Comparison of ENCODE assay signal across 1 cellular context in the genomic region with DNA sequence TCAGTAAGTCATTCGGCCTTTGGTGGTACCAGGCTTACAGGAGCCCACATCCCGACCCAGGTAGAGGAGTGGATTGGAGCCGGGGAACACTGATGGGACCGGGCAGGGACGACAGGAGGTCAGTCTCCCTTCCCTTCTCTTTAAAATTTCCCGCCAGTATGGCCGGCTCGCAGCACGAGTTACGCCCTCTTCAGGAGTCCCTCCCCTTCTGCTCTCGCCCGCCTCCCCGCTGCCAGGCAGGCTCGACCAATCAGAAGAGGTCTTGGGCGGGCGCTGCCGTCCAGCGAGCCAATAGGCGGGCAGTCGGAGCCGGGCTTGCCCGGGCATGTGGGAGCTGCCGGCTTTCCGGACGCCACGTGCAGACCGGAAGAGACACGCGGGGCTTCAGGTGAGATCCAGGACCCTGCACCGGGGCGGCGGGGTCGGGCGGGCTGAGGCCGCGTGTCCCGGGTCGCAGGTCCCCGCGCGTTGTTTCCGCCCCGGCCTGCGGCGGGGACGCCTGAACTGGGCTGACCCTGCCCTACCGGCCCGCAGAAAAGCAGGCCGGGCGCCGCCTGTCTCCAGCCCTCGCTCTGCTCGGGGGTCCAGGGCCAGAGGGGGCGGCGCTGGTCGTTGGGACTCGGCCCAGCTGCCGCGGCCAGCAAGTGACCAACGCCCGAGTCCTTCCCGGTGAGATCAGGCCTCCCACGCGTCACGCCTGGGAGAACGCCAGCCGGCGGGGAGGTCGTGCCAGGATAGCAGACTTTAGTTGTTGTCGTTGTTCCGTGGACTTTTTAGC.
A peak's percentile ranks its signal among the peaks of the same experiment; 100 is the strongest.
TF ChIP-seq lines count a peak whose summit lies in the region.

A gene with protein sequence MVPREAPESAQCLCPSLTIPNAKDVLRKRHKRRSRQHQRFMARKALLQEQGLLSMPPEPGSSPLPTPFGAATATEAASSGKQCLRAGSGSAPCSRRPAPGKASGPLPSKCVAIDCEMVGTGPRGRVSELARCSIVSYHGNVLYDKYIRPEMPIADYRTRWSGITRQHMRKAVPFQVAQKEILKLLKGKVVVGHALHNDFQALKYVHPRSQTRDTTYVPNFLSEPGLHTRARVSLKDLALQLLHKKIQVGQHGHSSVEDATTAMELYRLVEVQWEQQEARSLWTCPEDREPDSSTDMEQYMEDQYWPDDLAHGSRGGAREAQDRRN (plus strand): TSS at position 346 of the 778 bp plus-strand sequence. CDS start 4,870 bp downstream, outside the sequence.

TF ChIP-seq in K562, 482 proteins besides CTCF, POLR2A, EP300 and RAD21 (continued from another document and continues in another):
- TF ChIP-seq CCNT2 (IDR thresholded peaks at IDR 0.05; ENCODE audit: borderline replicate concordance, extremely low read depth, insufficient read length, low read depth, low read length) (peak; percentile 45), IFI16 (CRISPR knock-in tag; IDR thresholded peaks at IDR 0.05) (no peak), ZNF717 (CRISPR knock-in tag; IDR thresholded peaks at IDR 0.05) (no peak), JUNB (CRISPR knock-in tag; conservative IDR thresholded peaks at IDR 0.05) (no peak), CCAR2 (IDR thresholded peaks at IDR 0.05; ENCODE audit: low read depth, low read length) (no peak), ZNF586 (CRISPR knock-in tag; conservative IDR thresholded peaks at IDR 0.05) (no peak), ESRRA (IDR thresholded peaks at IDR 0.05; ENCODE audit: borderline replicate concordance, low read depth) (no peak), DPF2 (IDR thresholded peaks at IDR 0.05) (no peak; the same call in 1 of the 2 replicates), ZFX (CRISPR knock-in tag; IDR thresholded peaks at IDR 0.05) (peak; percentile 83), CBFA2T2 (conservative IDR thresholded peaks at IDR 0.05) (no peak; the same call in 1 of the 2 replicates), TCF3 (CRISPR knock-in tag; IDR thresholded peaks at IDR 0.05) (no peak), TAF1 (IDR thresholded peaks at IDR 0.05; ENCODE audit: control insufficient read depth, extremely low read depth, insufficient read depth, low read length, severe bottlenecking) (peak; percentile 42), SP2 (IDR thresholded peaks at IDR 0.05; ENCODE audit: extremely low read depth, low read depth, low read length, poor library complexity, severe bottlenecking) (peak; percentile 81), MYNN (IDR thresholded peaks at IDR 0.05) (no peak), MYNN (CRISPR knock-in tag; IDR thresholded peaks at IDR 0.05) (no peak), GATAD2B (IDR thresholded peaks at IDR 0.05; ENCODE audit: borderline replicate concordance) (0 out of 2 replicates have a peak, but pooled peaks have one; percentile 33), ZNF347 (CRISPR knock-in tag; IDR thresholded peaks at IDR 0.05; ENCODE audit: low read depth) (no peak), CBX5 (IDR thresholded peaks at IDR 0.05; ENCODE audit: borderline replicate concordance, low read depth) (no peak), CBX8 (IDR thresholded peaks at IDR 0.05; ENCODE audit: borderline replicate concordance, extremely low read depth, low read depth, low read length, poor library complexity, severe bottlenecking) (no peak), ZNF561 (CRISPR knock-in tag; conservative IDR thresholded peaks at IDR 0.05) (no peak), NRF1 (conservative IDR thresholded peaks at IDR 0.05 in 1 of 2, IDR thresholded peaks at IDR 0.05 in 1 of 2) (peak; percentile 58 to 62), POLR3G (IDR thresholded peaks at IDR 0.05; ENCODE audit: extremely low read depth, insufficient read length, insufficient replicate concordance) (no peak), HNRNPH1 (optimal IDR thresholded peaks at IDR 0.05; ENCODE audit: low read depth, low read length) (no peak), TAF9B (IDR thresholded peaks at IDR 0.05; ENCODE audit: partially characterized antibody) (no peak), RFX7 (CRISPR knock-in tag; IDR thresholded peaks at IDR 0.05) (no peak), JUN (IDR thresholded peaks at IDR 0.05; ENCODE audit: borderline replicate concordance, low read depth, low read length) (peak; percentile 54; the same call in 1 of the 2 replicates), JUN (CRISPR knock-in tag; IDR thresholded peaks at IDR 0.05; ENCODE audit: borderline replicate concordance) (no peak), ARNT (IDR thresholded peaks at IDR 0.05) (no peak), ZNF830 (CRISPR knock-in tag; IDR thresholded peaks at IDR 0.05) (no peak), ZNF551 (CRISPR knock-in tag; IDR thresholded peaks at IDR 0.05) (no peak), NUFIP1 (IDR thresholded peaks at IDR 0.05; ENCODE audit: partially characterized antibody) (no peak), PTTG1 (tag; IDR thresholded peaks at IDR 0.05; ENCODE audit: low read depth) (no peak), TAL1 (IDR thresholded peaks at IDR 0.05) (no peak)
- TF ChIP-seq, protein P1, sequence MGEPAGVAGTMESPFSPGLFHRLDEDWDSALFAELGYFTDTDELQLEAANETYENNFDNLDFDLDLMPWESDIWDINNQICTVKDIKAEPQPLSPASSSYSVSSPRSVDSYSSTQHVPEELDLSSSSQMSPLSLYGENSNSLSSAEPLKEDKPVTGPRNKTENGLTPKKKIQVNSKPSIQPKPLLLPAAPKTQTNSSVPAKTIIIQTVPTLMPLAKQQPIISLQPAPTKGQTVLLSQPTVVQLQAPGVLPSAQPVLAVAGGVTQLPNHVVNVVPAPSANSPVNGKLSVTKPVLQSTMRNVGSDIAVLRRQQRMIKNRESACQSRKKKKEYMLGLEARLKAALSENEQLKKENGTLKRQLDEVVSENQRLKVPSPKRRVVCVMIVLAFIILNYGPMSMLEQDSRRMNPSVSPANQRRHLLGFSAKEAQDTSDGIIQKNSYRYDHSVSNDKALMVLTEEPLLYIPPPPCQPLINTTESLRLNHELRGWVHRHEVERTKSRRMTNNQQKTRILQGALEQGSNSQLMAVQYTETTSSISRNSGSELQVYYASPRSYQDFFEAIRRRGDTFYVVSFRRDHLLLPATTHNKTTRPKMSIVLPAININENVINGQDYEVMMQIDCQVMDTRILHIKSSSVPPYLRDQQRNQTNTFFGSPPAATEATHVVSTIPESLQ (CRISPR knock-in tag; IDR thresholded peaks at IDR 0.05), result 0 out of 2 replicates have a peak, but pooled peaks have one; percentile 75
- TF ChIP-seq, protein P2, sequence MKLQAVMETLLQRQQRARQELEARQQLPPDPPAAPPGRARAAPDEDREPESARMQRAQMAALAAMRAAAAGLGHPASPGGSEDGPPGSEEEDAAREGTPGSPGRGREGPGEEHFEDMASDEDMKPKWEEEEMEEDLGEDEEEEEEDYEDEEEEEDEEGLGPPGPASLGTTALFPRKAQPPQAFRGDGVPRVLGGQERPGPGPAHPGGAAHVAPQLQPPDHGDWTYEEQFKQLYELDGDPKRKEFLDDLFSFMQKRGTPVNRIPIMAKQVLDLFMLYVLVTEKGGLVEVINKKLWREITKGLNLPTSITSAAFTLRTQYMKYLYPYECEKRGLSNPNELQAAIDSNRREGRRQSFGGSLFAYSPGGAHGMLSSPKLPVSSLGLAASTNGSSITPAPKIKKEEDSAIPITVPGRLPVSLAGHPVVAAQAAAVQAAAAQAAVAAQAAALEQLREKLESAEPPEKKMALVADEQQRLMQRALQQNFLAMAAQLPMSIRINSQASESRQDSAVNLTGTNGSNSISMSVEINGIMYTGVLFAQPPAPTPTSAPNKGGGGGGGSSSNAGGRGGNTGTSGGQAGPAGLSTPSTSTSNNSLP (IDR thresholded peaks at IDR 0.05; ENCODE audit: borderline replicate concordance, low read depth, low read length), result no peak
- TF ChIP-seq, protein P3, sequence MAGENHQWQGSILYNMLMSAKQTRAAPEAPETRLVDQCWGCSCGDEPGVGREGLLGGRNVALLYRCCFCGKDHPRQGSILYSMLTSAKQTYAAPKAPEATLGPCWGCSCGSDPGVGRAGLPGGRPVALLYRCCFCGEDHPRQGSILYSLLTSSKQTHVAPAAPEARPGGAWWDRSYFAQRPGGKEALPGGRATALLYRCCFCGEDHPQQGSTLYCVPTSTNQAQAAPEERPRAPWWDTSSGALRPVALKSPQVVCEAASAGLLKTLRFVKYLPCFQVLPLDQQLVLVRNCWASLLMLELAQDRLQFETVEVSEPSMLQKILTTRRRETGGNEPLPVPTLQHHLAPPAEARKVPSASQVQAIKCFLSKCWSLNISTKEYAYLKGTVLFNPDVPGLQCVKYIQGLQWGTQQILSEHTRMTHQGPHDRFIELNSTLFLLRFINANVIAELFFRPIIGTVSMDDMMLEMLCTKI (IDR thresholded peaks at IDR 0.05; ENCODE audit: partially characterized antibody), result no peak
- TF ChIP-seq, protein P4, sequence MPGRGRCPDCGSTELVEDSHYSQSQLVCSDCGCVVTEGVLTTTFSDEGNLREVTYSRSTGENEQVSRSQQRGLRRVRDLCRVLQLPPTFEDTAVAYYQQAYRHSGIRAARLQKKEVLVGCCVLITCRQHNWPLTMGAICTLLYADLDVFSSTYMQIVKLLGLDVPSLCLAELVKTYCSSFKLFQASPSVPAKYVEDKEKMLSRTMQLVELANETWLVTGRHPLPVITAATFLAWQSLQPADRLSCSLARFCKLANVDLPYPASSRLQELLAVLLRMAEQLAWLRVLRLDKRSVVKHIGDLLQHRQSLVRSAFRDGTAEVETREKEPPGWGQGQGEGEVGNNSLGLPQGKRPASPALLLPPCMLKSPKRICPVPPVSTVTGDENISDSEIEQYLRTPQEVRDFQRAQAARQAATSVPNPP (IDR thresholded peaks at IDR 0.05; ENCODE audit: borderline replicate concordance, insufficient read depth, insufficient read length), result no peak
- TF ChIP-seq, protein P5, sequence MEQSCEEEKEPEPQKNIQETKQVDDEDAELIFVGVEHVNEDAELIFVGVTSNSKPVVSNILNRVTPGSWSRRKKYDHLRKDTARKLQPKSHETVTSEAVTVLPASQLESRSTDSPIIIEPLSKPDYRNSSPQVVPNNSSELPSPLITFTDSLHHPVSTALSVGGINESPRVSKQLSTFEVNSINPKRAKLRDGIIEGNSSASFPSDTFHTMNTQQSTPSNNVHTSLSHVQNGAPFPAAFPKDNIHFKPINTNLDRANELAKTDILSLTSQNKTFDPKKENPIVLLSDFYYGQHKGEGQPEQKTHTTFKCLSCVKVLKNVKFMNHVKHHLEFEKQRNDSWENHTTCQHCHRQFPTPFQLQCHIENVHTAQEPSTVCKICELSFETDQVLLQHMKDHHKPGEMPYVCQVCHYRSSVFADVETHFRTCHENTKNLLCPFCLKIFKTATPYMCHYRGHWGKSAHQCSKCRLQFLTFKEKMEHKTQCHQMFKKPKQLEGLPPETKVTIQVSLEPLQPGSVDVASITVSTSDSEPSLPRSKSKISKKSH (CRISPR knock-in tag; IDR thresholded peaks at IDR 0.05), result no peak
- TF ChIP-seq, protein P6, sequence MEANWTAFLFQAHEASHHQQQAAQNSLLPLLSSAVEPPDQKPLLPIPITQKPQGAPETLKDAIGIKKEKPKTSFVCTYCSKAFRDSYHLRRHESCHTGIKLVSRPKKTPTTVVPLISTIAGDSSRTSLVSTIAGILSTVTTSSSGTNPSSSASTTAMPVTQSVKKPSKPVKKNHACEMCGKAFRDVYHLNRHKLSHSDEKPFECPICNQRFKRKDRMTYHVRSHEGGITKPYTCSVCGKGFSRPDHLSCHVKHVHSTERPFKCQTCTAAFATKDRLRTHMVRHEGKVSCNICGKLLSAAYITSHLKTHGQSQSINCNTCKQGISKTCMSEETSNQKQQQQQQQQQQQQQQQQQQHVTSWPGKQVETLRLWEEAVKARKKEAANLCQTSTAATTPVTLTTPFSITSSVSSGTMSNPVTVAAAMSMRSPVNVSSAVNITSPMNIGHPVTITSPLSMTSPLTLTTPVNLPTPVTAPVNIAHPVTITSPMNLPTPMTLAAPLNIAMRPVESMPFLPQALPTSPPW (CRISPR knock-in tag; IDR thresholded peaks at IDR 0.05), result peak; percentile 45; the same call in 1 of the 2 replicates
- TF ChIP-seq, protein P7, sequence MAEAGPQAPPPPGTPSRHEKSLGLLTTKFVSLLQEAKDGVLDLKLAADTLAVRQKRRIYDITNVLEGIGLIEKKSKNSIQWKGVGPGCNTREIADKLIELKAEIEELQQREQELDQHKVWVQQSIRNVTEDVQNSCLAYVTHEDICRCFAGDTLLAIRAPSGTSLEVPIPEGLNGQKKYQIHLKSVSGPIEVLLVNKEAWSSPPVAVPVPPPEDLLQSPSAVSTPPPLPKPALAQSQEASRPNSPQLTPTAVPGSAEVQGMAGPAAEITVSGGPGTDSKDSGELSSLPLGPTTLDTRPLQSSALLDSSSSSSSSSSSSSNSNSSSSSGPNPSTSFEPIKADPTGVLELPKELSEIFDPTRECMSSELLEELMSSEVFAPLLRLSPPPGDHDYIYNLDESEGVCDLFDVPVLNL (CRISPR knock-in tag; IDR thresholded peaks at IDR 0.05; ENCODE audit: low read depth), result peak; percentile 95
- TF ChIP-seq, protein P8, sequence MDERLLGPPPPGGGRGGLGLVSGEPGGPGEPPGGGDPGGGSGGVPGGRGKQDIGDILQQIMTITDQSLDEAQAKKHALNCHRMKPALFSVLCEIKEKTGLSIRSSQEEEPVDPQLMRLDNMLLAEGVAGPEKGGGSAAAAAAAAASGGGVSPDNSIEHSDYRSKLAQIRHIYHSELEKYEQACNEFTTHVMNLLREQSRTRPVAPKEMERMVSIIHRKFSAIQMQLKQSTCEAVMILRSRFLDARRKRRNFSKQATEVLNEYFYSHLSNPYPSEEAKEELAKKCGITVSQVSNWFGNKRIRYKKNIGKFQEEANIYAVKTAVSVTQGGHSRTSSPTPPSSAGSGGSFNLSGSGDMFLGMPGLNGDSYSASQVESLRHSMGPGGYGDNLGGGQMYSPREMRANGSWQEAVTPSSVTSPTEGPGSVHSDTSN (CRISPR knock-in tag; IDR thresholded peaks at IDR 0.05; ENCODE audit: low read depth), result no peak
- TF ChIP-seq, protein P8 (tag; conservative IDR thresholded peaks at IDR 0.05; ENCODE audit: low read depth), result no peak
- TF ChIP-seq, protein P9, sequence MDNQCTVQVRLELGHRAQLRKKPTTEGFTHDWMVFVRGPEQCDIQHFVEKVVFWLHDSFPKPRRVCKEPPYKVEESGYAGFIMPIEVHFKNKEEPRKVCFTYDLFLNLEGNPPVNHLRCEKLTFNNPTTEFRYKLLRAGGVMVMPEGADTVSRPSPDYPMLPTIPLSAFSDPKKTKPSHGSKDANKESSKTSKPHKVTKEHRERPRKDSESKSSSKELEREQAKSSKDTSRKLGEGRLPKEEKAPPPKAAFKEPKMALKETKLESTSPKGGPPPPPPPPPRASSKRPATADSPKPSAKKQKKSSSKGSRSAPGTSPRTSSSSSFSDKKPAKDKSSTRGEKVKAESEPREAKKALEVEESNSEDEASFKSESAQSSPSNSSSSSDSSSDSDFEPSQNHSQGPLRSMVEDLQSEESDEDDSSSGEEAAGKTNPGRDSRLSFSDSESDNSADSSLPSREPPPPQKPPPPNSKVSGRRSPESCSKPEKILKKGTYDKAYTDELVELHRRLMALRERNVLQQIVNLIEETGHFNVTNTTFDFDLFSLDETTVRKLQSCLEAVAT (IDR thresholded peaks at IDR 0.05), result peak in 1 of 2 experiments; percentile 66; a peak in 1 of 4 replicates
- TF ChIP-seq, protein P10, sequence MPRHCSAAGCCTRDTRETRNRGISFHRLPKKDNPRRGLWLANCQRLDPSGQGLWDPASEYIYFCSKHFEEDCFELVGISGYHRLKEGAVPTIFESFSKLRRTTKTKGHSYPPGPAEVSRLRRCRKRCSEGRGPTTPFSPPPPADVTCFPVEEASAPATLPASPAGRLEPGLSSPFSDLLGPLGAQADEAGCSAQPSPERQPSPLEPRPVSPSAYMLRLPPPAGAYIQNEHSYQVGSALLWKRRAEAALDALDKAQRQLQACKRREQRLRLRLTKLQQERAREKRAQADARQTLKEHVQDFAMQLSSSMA (CRISPR knock-in tag; IDR thresholded peaks at IDR 0.05), result no peak
